ENCODE assay signal across 12 cellular contexts in the genomic region with DNA sequence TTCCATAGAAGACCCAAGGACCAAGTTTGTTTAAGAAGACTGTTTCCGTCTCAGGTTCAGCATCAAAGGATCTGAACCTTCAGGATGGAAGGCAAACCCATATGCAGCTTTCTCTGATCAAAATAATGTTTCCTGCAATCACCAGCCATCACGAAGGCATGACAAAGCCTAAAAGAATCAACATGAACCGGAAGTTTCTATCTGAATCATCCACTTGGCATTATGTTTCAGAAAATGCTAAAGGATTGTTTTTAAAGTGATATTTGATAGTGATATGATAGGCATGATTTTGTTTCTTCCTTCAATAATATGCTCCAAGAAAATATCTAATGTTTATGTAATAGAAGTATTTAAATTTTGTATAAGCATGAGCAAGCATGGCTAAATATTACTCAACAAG.
DNase-seq lines count a peak whose midpoint lies in the region; TF ChIP-seq lines count a peak whose summit lies in the region.
"Had no signal": no experiment of that assay in that cellular context is flagged by ENCODE, and none has a peak within 500 bp of the region (broad histone marks: within the 10 kb centered on the region; RNA-seq: fewer than 3 reads in every experiment).

No MANE protein-coding gene starts in this region.

- H3K27me3 ChIP-seq in AG04450 (ENCODE audit: control insufficient read depth, insufficient read depth, low read length), result no peaks in the 10 kb centered on the region
- H3K27me3 ChIP-seq in Peyer's patch, result no peaks in the 10 kb centered on the region
- H3K27me3 ChIP-seq: ovary had no signal

- H3K4me1 ChIP-seq in Peyer's patch, result no peaks in the 10 kb centered on the region
- H3K4me1 ChIP-seq: HAP-1 had no signal

- H3K27ac ChIP-seq in AG04450 (ENCODE audit: low read depth, low read length), result peak overlapping the region; percentile 59
- H3K27ac ChIP-seq in Peyer's patch, result no peak overlapping the region
- H3K27ac ChIP-seq: ovary had no signal

- H3K9me3 ChIP-seq in AG04450 (ENCODE audit: control insufficient read depth, insufficient read depth, low read length) (no peaks in the 10 kb centered on the region), Peyer's patch (no peaks in the 10 kb centered on the region)
- H3K9me3 ChIP-seq: HAP-1, ovary had no signal

- no peaks in the 10 kb centered on the region for H3K36me3 ChIP-seq in Peyer's patch
- H3K36me3 ChIP-seq: HAP-1, ovary had no signal

- DNase-seq in AG04450 (ENCODE audit: low read depth, low spot score) (peak; percentile 46), HT-29 (ENCODE audit: low spot score) (peak; percentile 34), astrocyte of the hippocampus (ENCODE audit: low read depth, low spot score) (peak; percentile 29), iris pigment epithelial cell (ENCODE audit: low read depth) (peak; percentile 87), NCI-H524 (lab: John Stamatoyannopoulos, UW) (no peak), Peyer's patch (no peak)
- DNase-seq in activated CD4-positive, CD25-positive, alpha-beta regulatory T cell treated with anti-CD3 and anti-CD28 coated beads, Interleukin-2, amount 50 U/mL, for 72 hours, result no peak
- DNase-seq in activated T-cell treated with anti-CD3 and anti-CD28 coated beads, Interleukin-2, amount 50 U/mL, for 1 hour, result no peak
- DNase-seq: DND-41, NCI-H748 treated with DMSO at 0.1 percent for 48 hours, ovary had no signal

- H3K4me3 ChIP-seq in AG04450 (ENCODE audit: low read depth, low read length) (no peak overlapping the region), Peyer's patch (no peak overlapping the region)
- H3K4me3 ChIP-seq: HAP-1, ovary had no signal

- POLR2A ChIA-PET in AG04450 (lab: Yijun Ruan, JAX), result interaction anchor here (0.7 kb wide), 1 partner anchor 857 kb away, joined by 3 read pairs; no protein-coding TSS in a partner anchor

- TF ChIP-seq POLR2A in Peyer's patch (IDR thresholded peaks at IDR 0.05), result no peak

- TF ChIP-seq CTCF in AG04450 (IDR thresholded peaks at IDR 0.05; ENCODE audit: low read depth, low read length), result no peak
- TF ChIP-seq CTCF in Peyer's patch (IDR thresholded peaks at IDR 0.05), result no peak

- CTCF ChIA-PET in AG04450 (lab: Charles Lee), result no interaction called here

Comparison
In these comparisons a context has a peak if more than half of its experiments do, and no peak if none do; other contexts are left out.
1. DNase-seq: peak in AG04450 (single experiment), HT-29 (single experiment), astrocyte of the hippocampus (single experiment) and iris pigment epithelial cell (single experiment); none in activated CD4-positive, CD25-positive, alpha-beta regulatory T cell treated with anti-CD3 and anti-CD28 coated beads, Interleukin-2, amount 50 U/mL, for 72 hours (single experiment), activated T-cell treated with anti-CD3 and anti-CD28 coated beads, Interleukin-2, amount 50 U/mL, for 1 hour (single experiment), NCI-H524 (0 of 2) and Peyer's patch (0 of 3).